In genomic region chr17:2483084-2483483, GRCh38 we compare ENCODE assay signal across 22 cellular contexts.
"Had no signal": no experiment of that assay in that cellular context is flagged by ENCODE, and none has a peak within 500 bp of the region (broad histone marks: within the 10 kb centered on the region; RNA-seq: fewer than 3 reads in every experiment).

No MANE protein-coding gene starts in this region.

- H3K27me3 ChIP-seq: body of pancreas, neutrophil had no signal

- ATAC-seq: body of pancreas; stimulated activated naive CD8-positive, alpha-beta T cell treated with anti-CD3 and anti-CD28 coated beads, Interleukin-15, Interleukin-2, amounts not matched to agents 100 U/mL and 50 U/mL, for 24 hours had no signal

- H3K27me3 Mint-ChIP-seq: activated naive CD8-positive, alpha-beta T cell treated with anti-CD3 and anti-CD28 coated beads for 36 hours; memory B cell had no signal

- H3K36me3 ChIP-seq: neutrophil had no signal

- DNase-seq: activated CD4-positive, CD25-positive, alpha-beta regulatory T cell treated with anti-CD3 and anti-CD28 coated beads, Interleukin-2, amount 50 U/mL, for 72 hours; activated CD8-positive, alpha-beta memory T cell treated with anti-CD3 and anti-CD28 coated beads for 24 hours; activated effector memory CD4-positive, alpha-beta T cell treated with Interleukin-2 at 50 U/mL for 16 hours; activated naive CD8-positive, alpha-beta T cell treated with anti-CD3 and anti-CD28 coated beads for 36 hours; amygdala; body of pancreas; caudate nucleus; foreskin fibroblast; hypothalamus; kidney; left ventricle myocardium inferior; mucosa of descending colon; natural killer cell; SIG-M5; stimulated activated CD4-positive, alpha-beta T cell treated with anti-CD3 and anti-CD28 coated beads, Interleukin-4, amount 100 ng/mL, for 24 hours; stimulated activated naive CD8-positive, alpha-beta T cell treated with anti-CD3 and anti-CD28 coated beads, Interleukin-15, Interleukin-2, amounts not matched to agents 100 U/mL and 50 U/mL, for 24 hours; trophoblast cell had no signal

- H3K9me3 ChIP-seq: body of pancreas, left ventricle myocardium inferior, mucosa of descending colon, neutrophil had no signal

- H3K4me1 ChIP-seq: parathyroid adenoma had no signal

- H3K4me3 ChIP-seq: body of pancreas, coronary artery, left ventricle myocardium inferior, mucosa of descending colon, skin epidermis had no signal

- H3K9me3 Mint-ChIP-seq: activated naive CD8-positive, alpha-beta T cell treated with anti-CD3 and anti-CD28 coated beads for 36 hours; memory B cell; natural killer cell had no signal

- H3K27ac ChIP-seq: body of pancreas, coronary artery, left ventricle myocardium inferior, neutrophil, parathyroid adenoma had no signal

- H3K4me3 Mint-ChIP-seq: activated naive CD8-positive, alpha-beta T cell treated with anti-CD3 and anti-CD28 coated beads for 36 hours; memory B cell had no signal
